ENCODE assay signal across 8 cellular contexts in the genomic region with DNA sequence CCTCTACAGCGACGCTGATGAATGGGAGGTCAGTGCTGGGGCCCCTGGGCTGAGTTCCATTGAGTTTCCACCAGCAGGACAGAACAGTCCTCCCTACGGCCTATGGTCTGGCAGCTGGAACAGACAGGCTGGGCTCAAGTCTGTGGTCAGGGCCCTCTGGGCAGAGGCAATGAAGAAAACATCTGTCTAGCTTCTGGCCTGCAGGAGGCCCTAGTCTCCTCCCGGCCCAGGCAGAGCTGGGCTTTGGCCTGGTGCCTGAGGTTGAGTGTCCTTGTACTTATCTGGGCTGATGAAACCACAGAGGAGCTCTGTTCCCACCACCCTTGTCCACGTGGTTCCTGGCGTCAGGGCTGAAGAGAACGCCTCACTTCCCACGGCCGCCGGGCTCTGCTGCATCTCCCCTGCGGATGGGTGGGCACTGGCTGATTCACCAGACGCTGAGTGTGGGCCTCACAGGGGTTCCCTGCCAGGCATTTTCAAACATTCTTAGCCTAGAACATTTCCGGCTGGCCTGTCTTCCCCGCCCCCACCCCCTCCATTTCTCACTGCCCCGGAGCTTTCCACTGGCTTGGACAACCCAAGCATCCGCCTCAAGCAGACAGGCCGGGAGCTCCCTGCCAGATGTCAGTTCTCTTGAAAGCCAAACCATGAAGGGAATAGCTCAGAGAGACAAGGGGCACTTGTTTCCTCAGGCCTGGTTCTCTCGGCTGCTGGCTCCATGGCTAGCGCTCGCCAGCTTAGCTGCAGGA. TPM values are rescaled to one million over a fixed set of nuclear protein-coding genes. Genes with fewer than 3 reads are reported as not detected.
DNase-seq lines count a peak whose midpoint lies in the region; ATAC-seq, FAIRE-seq and TF ChIP-seq lines count a peak whose summit lies in the region.

No MANE protein-coding gene starts in this region.

- H3K27ac ChIP-seq in left ventricle myocardium inferior (replicated peaks) (peak overlapping the region; percentile 97), rectal smooth muscle tissue (ENCODE audit: low read depth, low read length) (peak overlapping the region; percentile 19)

- ATAC-seq in GM21786 (IDR thresholded peaks at IDR 0.05; ENCODE audit: unreplicated experiment), result peak; percentile 29

- H3K9me3 ChIP-seq in left ventricle myocardium inferior (replicated peaks), result no peaks in the 10 kb centered on the region

- TF ChIP-seq CTCF in left ventricle myocardium inferior (IDR thresholded peaks at IDR 0.05; ENCODE audit: borderline replicate concordance), result peak; percentile 68

- H3K9ac ChIP-seq in rectal smooth muscle tissue (ENCODE audit: low read length), result no peak overlapping the region

- no peak for FAIRE-seq in GM12891 (lab: Jason Lieb, UNC)

- H3K27me3 ChIP-seq in left ventricle myocardium inferior (ENCODE audit: low read depth) (no peaks in the 10 kb centered on the region), rectal smooth muscle tissue (ENCODE audit: control insufficient read depth, insufficient read depth, low read length) (no peaks in the 10 kb centered on the region)

- H3K36me3 ChIP-seq in left ventricle myocardium inferior (no peaks in the 10 kb centered on the region), rectal smooth muscle tissue (ENCODE audit: control insufficient read depth, insufficient read depth, low read length) (no peaks in the 10 kb centered on the region)

- DNase-seq in GM12891 (ENCODE audit: insufficient read length, low spot score) (no peak), Kasumi-1 (lab: John Stamatoyannopoulos, UW) (peak; percentile 24 to 33), amniotic epithelial cell (ENCODE audit: low read depth) (peak; percentile 100), left ventricle myocardium inferior (peak; percentile 98)
- no peak for DNase-seq in activated CD4-positive, CD25-positive, alpha-beta regulatory T cell (lab: John Stamatoyannopoulos, UW)
- DNase-seq in stimulated activated naive CD4-positive, alpha-beta T cell treated with Interleukin-2 at 50 U/mL for 16 hours (lab: John Stamatoyannopoulos, UW), result no peak

- peak overlapping the region; percentile 49 for H3K4me3 ChIP-seq in left ventricle myocardium inferior
- peak overlapping the region; percentile 5 for H3K4me3 ChIP-seq in rectal smooth muscle tissue (ENCODE audit: low read length)

- peak; percentile 58; the same call in 1 of the 2 replicates for TF ChIP-seq POLR2A in GM12891 (IDR thresholded peaks at IDR 0.05; ENCODE audit: low read depth, low read length)

- H3K4me1 ChIP-seq in left ventricle myocardium inferior, result peaks cover 72% of the 10 kb centered on the region
- H3K4me1 ChIP-seq in rectal smooth muscle tissue (ENCODE audit: control insufficient read depth, insufficient read depth, low read length), result peaks cover 23% of the 10 kb centered on the region

- intact Hi-C loops in left ventricle myocardium inferior (cut with micrococcal nuclease), result loop anchor here (2.0 kb wide), 1 partner anchor 159 kb away; no protein-coding TSS in a partner anchor

TF ChIP-seq in GM12891, 5 proteins besides CTCF, POLR2A, EP300 and RAD21:
- TF ChIP-seq TAF1 (IDR thresholded peaks at IDR 0.05; ENCODE audit: low read depth, low read length), result 0 out of 2 replicates have a peak, but pooled peaks have one; percentile 27
- peak; percentile 44; the same call in 1 of the 2 replicates for TF ChIP-seq SPI1 (IDR thresholded peaks at IDR 0.05; ENCODE audit: low read depth, low read length)
- peak; percentile 24; the same call in 1 of the 2 replicates for TF ChIP-seq POU2F2 (IDR thresholded peaks at IDR 0.05; ENCODE audit: low read depth, low read length)
- TF ChIP-seq PAX5 (IDR thresholded peaks at IDR 0.05; ENCODE audit: insufficient read depth, low read length, severe bottlenecking), result peak; percentile 4
- TF ChIP-seq POLR2AphosphoS5 (IDR thresholded peaks at IDR 0.05; ENCODE audit: low read depth, low read length), result peak; percentile 52; the same call in 1 of the 2 replicates

RNA-seq across cellular contexts. Expression of gene PPCDC, which starts 20.3 kb away (rescaled TPM):
- 26.4 TPM for polyA plus RNA-seq in GM12891 (2012; ENCODE audit: low read depth, missing spikeins)
- total RNA-seq in left ventricle myocardium inferior, result 5.0 TPM

RNA-seq across cellular contexts. Expression of gene SCAMP5, which starts 48.3 kb away (rescaled TPM):
- polyA plus RNA-seq in GM12891 (2012; ENCODE audit: low read depth, missing spikeins), result 5.6 TPM
- total RNA-seq in left ventricle myocardium inferior, result 3.0 TPM

Comparison
In these comparisons a context has a peak if more than half of its experiments do, and no peak if none do; other contexts are left out.
1. DNase-seq: peak in Kasumi-1 (2 of 2), amniotic epithelial cell (single experiment) and left ventricle myocardium inferior (single experiment); none in GM12891 (single experiment), activated CD4-positive, CD25-positive, alpha-beta regulatory T cell (0 of 4) and stimulated activated naive CD4-positive, alpha-beta T cell treated with Interleukin-2 at 50 U/mL for 16 hours (single experiment).